ENCODE assay signal across 8 cellular contexts in the genomic region with DNA sequence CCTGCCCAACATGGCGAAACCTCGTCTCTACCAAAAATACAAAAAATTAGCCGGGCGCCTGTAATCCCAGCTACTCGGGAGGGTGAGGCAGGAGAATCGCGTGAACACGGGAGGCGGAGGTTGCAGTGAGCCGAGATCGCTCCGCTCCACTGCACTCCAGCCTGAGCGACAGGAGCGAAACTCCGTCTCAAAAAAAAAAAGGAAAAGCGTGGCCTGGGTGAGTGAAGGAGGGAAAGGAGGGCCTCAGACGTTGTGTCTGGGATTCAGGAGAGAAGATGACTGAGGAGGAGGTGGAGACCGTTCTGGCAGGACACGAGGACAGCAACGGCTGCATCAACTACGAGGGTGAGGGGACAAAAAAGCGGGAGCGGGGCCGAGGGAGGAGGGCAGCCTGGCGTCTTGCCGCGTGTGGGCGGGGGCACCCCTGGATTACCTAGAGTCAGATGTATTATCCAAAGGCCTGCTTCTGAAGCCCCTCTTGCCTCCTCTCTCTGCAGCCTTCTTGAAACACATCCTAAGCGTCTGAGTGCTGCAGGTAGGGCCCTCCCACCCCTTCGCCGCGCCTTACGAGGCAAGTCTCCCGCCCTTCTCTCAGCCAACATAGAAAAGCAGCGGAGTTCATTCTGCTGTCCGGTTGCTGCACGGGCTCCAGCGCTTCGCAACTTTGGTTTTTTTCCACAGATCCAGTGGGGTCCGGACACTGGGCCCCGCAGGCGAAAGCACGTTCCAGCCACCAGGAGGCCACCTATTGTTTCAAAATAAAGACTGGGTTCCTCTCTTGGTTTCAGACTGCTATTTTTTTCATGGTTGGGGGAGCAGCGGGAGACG. TPM values are rescaled to one million over a fixed set of nuclear protein-coding genes. Genes with fewer than 3 reads are reported as not detected.
DNase-seq lines count a peak whose midpoint lies in the region; ATAC-seq, FAIRE-seq and TF ChIP-seq lines count a peak whose summit lies in the region.

No MANE protein-coding gene starts in this region.

- in situ Hi-C loops in astrocyte of the cerebellum (cut with HindIII; ENCODE audit: low sequenced_read_pairs): no loop called here

- peak overlapping the region; percentile 90 for H3K4me3 ChIP-seq in astrocyte of the cerebellum (ENCODE audit: low read depth, low read length)

- no peak for TF ChIP-seq POLR2A in GM12891 (IDR thresholded peaks at IDR 0.05; ENCODE audit: low read depth, low read length)

- no peak for FAIRE-seq in GM12891 (lab: Jason Lieb, UNC)

- peak; percentile 72 for TF ChIP-seq CTCF in astrocyte of the cerebellum (IDR thresholded peaks at IDR 0.05; ENCODE audit: low read depth, low read length, missing control alignments)

- peak; percentile 31 for ATAC-seq in HG02885 (IDR thresholded peaks at IDR 0.05; ENCODE audit: poor library complexity, unreplicated experiment)
- ATAC-seq in HG03457 (IDR thresholded peaks at IDR 0.05; ENCODE audit: unreplicated experiment): no peak

- DNase-seq in GM12891 (ENCODE audit: insufficient read length, low spot score): peak; percentile 64
- DNase-seq in NCI-H187 (lab: John Stamatoyannopoulos, UW): peak; percentile 78 to 82
- peak in 4 of 5 experiments; percentile 18 to 83 (median 49) for DNase-seq in T-helper 2 cell
- peak; percentile 57 for DNase-seq in astrocyte of the cerebellum (ENCODE audit: low read depth)
- DNase-seq in hippocampal formation (lab: John Stamatoyannopoulos, UW): peak; percentile 63 to 87
- DNase-seq in renal cortical epithelial cell (ENCODE audit: low read depth): peak; percentile 78

TF ChIP-seq in GM12891, 5 proteins besides CTCF, POLR2A, EP300 and RAD21:
- TF ChIP-seq PAX5 (IDR thresholded peaks at IDR 0.05; ENCODE audit: insufficient read depth, low read length, severe bottlenecking) (peak; percentile 65), TAF1 (IDR thresholded peaks at IDR 0.05; ENCODE audit: low read depth, low read length) (peak; percentile 71), POU2F2 (IDR thresholded peaks at IDR 0.05; ENCODE audit: low read depth, low read length) (peak; percentile 2; the same call in 1 of the 2 replicates), POLR2AphosphoS5 (IDR thresholded peaks at IDR 0.05; ENCODE audit: low read depth, low read length) (no peak), SPI1 (IDR thresholded peaks at IDR 0.05; ENCODE audit: low read depth, low read length) (peak; percentile 59)
TF ChIP-seq in GM12891: peak in this region for 4.

RNA-seq across cellular contexts. Expression of a gene that starts 0.7 kb away (rescaled TPM):
- 1,391 TPM for polyA plus RNA-seq in GM12891 (2012; ENCODE audit: low read depth, missing spikeins)
- total RNA-seq in renal cortical epithelial cell: 2,255 and 3,927 TPM in 2 replicates

RNA-seq across cellular contexts. Expression of a gene that starts 5.0 kb away (rescaled TPM):
- 125 TPM for polyA plus RNA-seq in GM12891 (2012; ENCODE audit: low read depth, missing spikeins)
- 57.8 and 70.2 TPM in 2 replicates for total RNA-seq in renal cortical epithelial cell

RNA-seq across cellular contexts. Expression of a gene that starts 29.3 kb away (rescaled TPM):
- 39.7 TPM for polyA plus RNA-seq in GM12891 (2012; ENCODE audit: low read depth, missing spikeins)
- 347 and 558 TPM in 2 replicates for total RNA-seq in renal cortical epithelial cell

RNA-seq across cellular contexts. Expression of a gene that starts 31.9 kb away (rescaled TPM):
- 35.4 TPM for polyA plus RNA-seq in GM12891 (2012; ENCODE audit: low read depth, missing spikeins)
- total RNA-seq in renal cortical epithelial cell: 17.4 and 61.2 TPM in 2 replicates

RNA-seq across cellular contexts. Expression of a gene that starts 39.3 kb away (rescaled TPM):
- 0.90 TPM for polyA plus RNA-seq in GM12891 (2012; ENCODE audit: low read depth, missing spikeins)
- 3.6 and 3.7 TPM in 2 replicates for total RNA-seq in renal cortical epithelial cell
